In the genomic region with DNA sequence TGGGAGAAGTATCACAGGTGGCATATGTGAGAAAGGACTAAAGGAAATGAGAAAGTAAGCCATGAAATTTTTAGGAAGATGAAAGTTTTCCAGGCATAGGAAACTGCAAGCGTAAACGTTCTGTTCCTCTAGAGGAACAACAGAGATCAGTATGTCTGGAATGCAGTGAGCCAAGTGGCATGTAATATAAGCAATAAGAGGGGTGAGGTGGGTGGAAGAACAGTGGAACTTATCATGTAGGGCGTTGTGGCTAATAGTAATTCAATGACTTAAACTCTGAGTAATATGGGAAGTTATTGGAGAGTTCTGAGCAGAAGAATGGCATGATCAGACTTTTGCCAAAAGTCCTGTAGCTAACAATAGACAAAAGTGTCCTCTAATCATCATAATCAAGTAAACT, we compare ENCODE assay signal across 14 cellular contexts.
DNase-seq lines count a peak whose midpoint lies in the region; ATAC-seq and TF ChIP-seq lines count a peak whose summit lies in the region.
"Had no signal": no experiment of that assay in that cellular context is flagged by ENCODE, and none has a peak within 500 bp of the region (broad histone marks: within the 10 kb centered on the region; RNA-seq: fewer than 3 reads in every experiment).

No MANE protein-coding gene starts in this region.

- no peak overlapping the region for H3K4ac ChIP-seq in H9 (ENCODE audit: low read depth, low read length)

- ATAC-seq in GM18873 (IDR thresholded peaks at IDR 0.05; ENCODE audit: low FRiP score, unreplicated experiment) (no peak), GM21367 (IDR thresholded peaks at IDR 0.05; ENCODE audit: unreplicated experiment) (no peak), GM21381 (IDR thresholded peaks at IDR 0.05; ENCODE audit: unreplicated experiment) (no peak)
- ATAC-seq: activated T-cell treated with anti-CD3 and anti-CD28 coated beads, Interleukin-2, amount 50 U/mL, for 72 hours had no signal

- peak overlapping the region; percentile 14 for H2AFZ ChIP-seq in H9 (ENCODE audit: low read length)
- no peak overlapping the region for H2AFZ ChIP-seq in neural progenitor cell (replicated peaks)

- H2BK15ac ChIP-seq in H9 (ENCODE audit: low read depth, low read length): no peak overlapping the region

- TF ChIP-seq CTCF in H9 (conservative IDR thresholded peaks at IDR 0.05): no peak
- no peak for TF ChIP-seq CTCF in fibroblast of mammary gland (conservative IDR thresholded peaks at IDR 0.05; ENCODE audit: control insufficient read depth, insufficient read depth, low read depth, low read length)
- no peak for TF ChIP-seq CTCF in neural progenitor cell (IDR thresholded peaks at IDR 0.05)

- H3K27ac ChIP-seq in H9 (ENCODE audit: insufficient read length, low read depth, low read length) (no peak overlapping the region), neural progenitor cell (no peak overlapping the region)
- H3K27ac ChIP-seq: BLaER1, HL-60, stomach had no signal

- H3K36me3 Mint-ChIP-seq in H9 (ENCODE audit: insufficient read depth in 1 of 3, low read depth in 3 of 3) (no peaks in the 10 kb centered on the region; a peak in 1 of 7 replicates), neural progenitor cell (peaks cover 5% of the 10 kb centered on the region)

- no peak overlapping the region for H3K18ac ChIP-seq in H9 (ENCODE audit: insufficient read length, low read depth, low read length)

- no peak overlapping the region for H3K14ac ChIP-seq in H9 (ENCODE audit: insufficient read depth, low read length)

- H3K23ac ChIP-seq in H9 (ENCODE audit: insufficient read length, low read depth, low read length): no peak overlapping the region

- H3K79me2 ChIP-seq in H9 (ENCODE audit: insufficient read depth, low read length) (no peaks in the 10 kb centered on the region), neural progenitor cell (ENCODE audit: low read depth) (no peaks in the 10 kb centered on the region)

- H3K27ac Mint-ChIP-seq in H9 (no peak overlapping the region), neural progenitor cell (peak overlapping the region; percentile 3)
- H3K27ac Mint-ChIP-seq: activated T-cell treated with anti-CD3 and anti-CD28 coated beads, Interleukin-2, amount 50 U/mL, for 72 hours had no signal

- no peak overlapping the region for H4K8ac ChIP-seq in H9 (replicated peaks; ENCODE audit: insufficient read length, low read depth, low read length)

- H4K91ac ChIP-seq in H9 (ENCODE audit: insufficient read length, low read depth, low read length): no peak overlapping the region

- H3K27me3 ChIP-seq in H9 (ENCODE audit: insufficient read depth, low read length) (no peaks in the 10 kb centered on the region), neural progenitor cell (no peaks in the 10 kb centered on the region)
- H3K27me3 ChIP-seq: BLaER1, stomach had no signal

- H3K4me3 Mint-ChIP-seq in H9: no peak overlapping the region
- no peak overlapping the region for H3K4me3 Mint-ChIP-seq in neural progenitor cell
- H3K4me3 Mint-ChIP-seq: activated T-cell treated with anti-CD3 and anti-CD28 coated beads, Interleukin-2, amount 50 U/mL, for 72 hours had no signal

- H3K9me3 Mint-ChIP-seq in H9 (peaks cover 0 to 3% of the 10 kb centered on the region in 2 experiments; a peak in 1 of 5 replicates), neural progenitor cell (peaks cover 16% of the 10 kb centered on the region)

- H3K4me1 Mint-ChIP-seq in H9 (peaks cover 11 to 23% of the 10 kb centered on the region in 2 experiments), neural progenitor cell (peaks cover 17% of the 10 kb centered on the region)

- no peaks in the 10 kb centered on the region for H3K23me2 ChIP-seq in H9 (ENCODE audit: insufficient read length, low read depth, low read length, poor library complexity, severe bottlenecking)

- H3K9me3 ChIP-seq in H9 (ENCODE audit: control insufficient read depth, low read depth, low read length): no peaks in the 10 kb centered on the region
- H3K9me3 ChIP-seq in neural progenitor cell (ENCODE audit: low read depth): no peaks in the 10 kb centered on the region
- H3K9me3 ChIP-seq: BLaER1, stomach had no signal

- no peak overlapping the region for H2AK5ac ChIP-seq in H9 (ENCODE audit: insufficient read length, low read length)

- H3K4me1 ChIP-seq in H9 (ENCODE audit: insufficient read depth, low read length): peaks cover 3% of the 10 kb centered on the region; the same call in 1 of the 2 replicates
- peaks cover 1% of the 10 kb centered on the region for H3K4me1 ChIP-seq in neural progenitor cell
- H3K4me1 ChIP-seq: BLaER1 had no signal

- H3K36me3 ChIP-seq in neural progenitor cell: no peaks in the 10 kb centered on the region
- H3K36me3 ChIP-seq: BLaER1, stomach had no signal

- no peak overlapping the region for H4K5ac ChIP-seq in H9 (ENCODE audit: insufficient read length, low read depth, low read length)

- H2BK20ac ChIP-seq in H9 (ENCODE audit: low read depth, low read length, poor library complexity, severe bottlenecking): no peak overlapping the region

- H3K27me3 Mint-ChIP-seq in H9 (ENCODE audit: low read depth) (no peaks in the 10 kb centered on the region), neural progenitor cell (ENCODE audit: insufficient read depth, low read depth) (peaks cover 7% of the 10 kb centered on the region)

- H3K9ac ChIP-seq in H9 (ENCODE audit: extremely low read depth, insufficient read length, low read length): no peak overlapping the region
- no peak overlapping the region for H3K9ac ChIP-seq in neural progenitor cell
- H3K9ac ChIP-seq: BLaER1 had no signal

- H3K79me1 ChIP-seq in H9 (ENCODE audit: insufficient read depth, low read depth, low read length, poor library complexity, severe bottlenecking): no peaks in the 10 kb centered on the region

- no peak overlapping the region for H2BK12ac ChIP-seq in H9 (ENCODE audit: insufficient read length, low read depth, low read length)

- H3F3A ChIP-seq in neural progenitor cell (ENCODE audit: low read depth): no peaks in the 10 kb centered on the region

- no peak overlapping the region for H3K4me3 ChIP-seq in fibroblast of mammary gland (ENCODE audit: control insufficient read depth, low read depth, low read length)
- no peak overlapping the region for H3K4me3 ChIP-seq in neural progenitor cell
- H3K4me3 ChIP-seq: BLaER1, stomach had no signal

- DNase-seq in H9 (no peak), SW480 (ENCODE audit: low spot score) (peak; percentile 50), fibroblast of mammary gland (ENCODE audit: low read depth) (peak; percentile 63), neural progenitor cell (ENCODE audit: low spot score) (peak; percentile 26), OCI-M1 (lab: John Stamatoyannopoulos, UW) (no peak)
- DNase-seq: activated CD4-positive, CD25-positive, alpha-beta regulatory T cell; activated T-cell treated with anti-CD3 and anti-CD28 coated beads, Interleukin-2, amount 50 U/mL, for 72 hours; NCI-H2171; stomach had no signal

- no peak overlapping the region for H2BK5ac ChIP-seq in H9 (ENCODE audit: insufficient read length, low read length)

- no peak overlapping the region for H3K56ac ChIP-seq in H9 (ENCODE audit: insufficient read length, low read depth, low read length)

- no peak overlapping the region for H3T11ph ChIP-seq in H9 (ENCODE audit: low read length)

- H4K20me1 ChIP-seq in H9 (ENCODE audit: control insufficient read depth, insufficient read depth, insufficient read length): no peaks in the 10 kb centered on the region
- no peaks in the 10 kb centered on the region for H4K20me1 ChIP-seq in neural progenitor cell (ENCODE audit: low read depth)
- H4K20me1 ChIP-seq: BLaER1 had no signal

- no CpG with 5 or more reads among the region's 3 CpGs for WGBS in H9 (ENCODE audit: extremely low coverage, insufficient read length, low lambda C conversion rate)

- no peak overlapping the region for H2BK120ac ChIP-seq in H9 (ENCODE audit: low read depth, low read length, poor library complexity, severe bottlenecking)

- H3K4me2 ChIP-seq in H9 (ENCODE audit: insufficient read depth, insufficient read length, low read length) (no peak overlapping the region), neural progenitor cell (no peak overlapping the region)
- H3K4me2 ChIP-seq: BLaER1 had no signal

Comparison
In these comparisons a context has a peak if more than half of its experiments do, and no peak if none do; other contexts are left out.
1. DNase-seq: peak in SW480 (single experiment), fibroblast of mammary gland (single experiment) and neural progenitor cell (single experiment); none in H9 (single experiment) and OCI-M1 (single experiment).